ENCODE assay signal across 1 cellular context in the genomic region with DNA sequence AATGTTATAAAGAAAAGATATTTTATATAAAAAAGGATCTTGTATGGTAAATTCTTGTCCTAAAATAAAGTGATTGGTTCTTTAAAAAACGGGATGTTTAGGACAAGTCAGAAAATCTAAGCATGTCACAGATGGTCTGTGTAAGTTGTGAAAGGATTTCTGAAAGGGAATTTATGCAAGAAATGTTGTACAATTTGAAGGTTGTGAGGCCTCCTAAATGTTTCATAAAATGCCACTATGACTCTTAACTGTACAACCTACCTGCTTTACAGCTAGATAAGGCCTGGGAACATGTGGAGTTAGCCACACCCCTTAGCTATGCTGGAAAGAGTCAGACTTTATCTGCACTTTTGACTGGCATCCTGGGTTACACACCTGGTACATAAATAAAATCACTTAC.
TF ChIP-seq lines count a peak whose summit lies in the region.

No MANE protein-coding gene starts in this region.

TF ChIP-seq in GM23338, 12 proteins besides CTCF, POLR2A, EP300 and RAD21 (continued from another document):
- TF ChIP-seq ZNF462 (CRISPR knock-in tag; IDR thresholded peaks at IDR 0.05) (no peak), EZH2phosphoT487 (IDR thresholded peaks at IDR 0.05; ENCODE audit: unreplicated experiment) (no peak), EZH2 (IDR thresholded peaks at IDR 0.05; ENCODE audit: low read depth, unreplicated experiment) (no peak), ZNF114 (CRISPR knock-in tag; IDR thresholded peaks at IDR 0.05) (no peak), CREB1 (CRISPR knock-in tag; IDR thresholded peaks at IDR 0.05; ENCODE audit: low read depth) (no peak)
- TF ChIP-seq, protein P1, sequence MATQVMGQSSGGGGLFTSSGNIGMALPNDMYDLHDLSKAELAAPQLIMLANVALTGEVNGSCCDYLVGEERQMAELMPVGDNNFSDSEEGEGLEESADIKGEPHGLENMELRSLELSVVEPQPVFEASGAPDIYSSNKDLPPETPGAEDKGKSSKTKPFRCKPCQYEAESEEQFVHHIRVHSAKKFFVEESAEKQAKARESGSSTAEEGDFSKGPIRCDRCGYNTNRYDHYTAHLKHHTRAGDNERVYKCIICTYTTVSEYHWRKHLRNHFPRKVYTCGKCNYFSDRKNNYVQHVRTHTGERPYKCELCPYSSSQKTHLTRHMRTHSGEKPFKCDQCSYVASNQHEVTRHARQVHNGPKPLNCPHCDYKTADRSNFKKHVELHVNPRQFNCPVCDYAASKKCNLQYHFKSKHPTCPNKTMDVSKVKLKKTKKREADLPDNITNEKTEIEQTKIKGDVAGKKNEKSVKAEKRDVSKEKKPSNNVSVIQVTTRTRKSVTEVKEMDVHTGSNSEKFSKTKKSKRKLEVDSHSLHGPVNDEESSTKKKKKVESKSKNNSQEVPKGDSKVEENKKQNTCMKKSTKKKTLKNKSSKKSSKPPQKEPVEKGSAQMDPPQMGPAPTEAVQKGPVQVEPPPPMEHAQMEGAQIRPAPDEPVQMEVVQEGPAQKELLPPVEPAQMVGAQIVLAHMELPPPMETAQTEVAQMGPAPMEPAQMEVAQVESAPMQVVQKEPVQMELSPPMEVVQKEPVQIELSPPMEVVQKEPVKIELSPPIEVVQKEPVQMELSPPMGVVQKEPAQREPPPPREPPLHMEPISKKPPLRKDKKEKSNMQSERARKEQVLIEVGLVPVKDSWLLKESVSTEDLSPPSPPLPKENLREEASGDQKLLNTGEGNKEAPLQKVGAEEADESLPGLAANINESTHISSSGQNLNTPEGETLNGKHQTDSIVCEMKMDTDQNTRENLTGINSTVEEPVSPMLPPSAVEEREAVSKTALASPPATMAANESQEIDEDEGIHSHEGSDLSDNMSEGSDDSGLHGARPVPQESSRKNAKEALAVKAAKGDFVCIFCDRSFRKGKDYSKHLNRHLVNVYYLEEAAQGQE (IDR thresholded peaks at IDR 0.05; ENCODE audit: unreplicated experiment) = no peak
- TF ChIP-seq, protein P2, sequence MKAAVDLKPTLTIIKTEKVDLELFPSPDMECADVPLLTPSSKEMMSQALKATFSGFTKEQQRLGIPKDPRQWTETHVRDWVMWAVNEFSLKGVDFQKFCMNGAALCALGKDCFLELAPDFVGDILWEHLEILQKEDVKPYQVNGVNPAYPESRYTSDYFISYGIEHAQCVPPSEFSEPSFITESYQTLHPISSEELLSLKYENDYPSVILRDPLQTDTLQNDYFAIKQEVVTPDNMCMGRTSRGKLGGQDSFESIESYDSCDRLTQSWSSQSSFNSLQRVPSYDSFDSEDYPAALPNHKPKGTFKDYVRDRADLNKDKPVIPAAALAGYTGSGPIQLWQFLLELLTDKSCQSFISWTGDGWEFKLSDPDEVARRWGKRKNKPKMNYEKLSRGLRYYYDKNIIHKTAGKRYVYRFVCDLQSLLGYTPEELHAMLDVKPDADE (IDR thresholded peaks at IDR 0.05) = no peak
TF ChIP-seq in GM23338: peak in this region for 0.
